ENCODE assay signal across 8 cellular contexts in genomic region chr16:25013751-25014499, GRCh38. TPM values are rescaled to one million over a fixed set of nuclear protein-coding genes. Genes with fewer than 3 reads are reported as not detected.
DNase-seq lines count a peak whose midpoint lies in the region; ATAC-seq and TF ChIP-seq lines count a peak whose summit lies in the region.

No MANE protein-coding gene starts in this region.

- POLR2A ChIA-PET in HEK293 (lab: Yijun Ruan, JAX): interaction anchor here (1.8 kb wide), 1 partner anchor 18 kb away, joined by 13 read pairs; no protein-coding TSS in a partner anchor

- no peak for TF ChIP-seq CTCF in HEK293 (tag by site-specific recombination; IDR thresholded peaks at IDR 0.05)

- H3K36me3 ChIP-seq in HEK293 (ENCODE audit: control insufficient read depth in 2 of 2, insufficient read depth in 1 of 2, low read length in 2 of 2) (peaks cover 0 to 15% of the 10 kb centered on the region in 2 experiments; a peak in 2 of 3 replicates), ectodermal cell (ENCODE audit: control insufficient read depth, insufficient read depth, low read length) (no peaks in the 10 kb centered on the region), neuron (ENCODE audit: insufficient read depth, low read length) (peaks cover 16% of the 10 kb centered on the region)

- H3K27me3 ChIP-seq in ectodermal cell (ENCODE audit: control insufficient read depth, insufficient read depth, low read length, poor library complexity, severe bottlenecking) (no peaks in the 10 kb centered on the region), neuron (ENCODE audit: insufficient read depth, low read length) (no peaks in the 10 kb centered on the region)

- H3K27ac ChIP-seq in HEK293 (ENCODE audit: extremely low read depth, low read depth, low read length): peak overlapping the region; percentile 86
- no peak overlapping the region for H3K27ac ChIP-seq in ectodermal cell (ENCODE audit: insufficient read depth, low read depth, low read length, poor library complexity, severe bottlenecking)

- 59 to 68% methylated on average over 11 to 14 of the region's 14 CpGs for WGBS in ectodermal cell, 2 experiments

- H3K4me3 ChIP-seq in HEK293 (ENCODE audit: low read depth, low read length) (peak overlapping the region; percentile 93), ectodermal cell (ENCODE audit: insufficient read depth, low read depth, low read length) (peak overlapping the region; percentile 92), neuron (ENCODE audit: low read length) (peak overlapping the region; percentile 90)

- H2AFZ ChIP-seq in neuron (ENCODE audit: low read depth, low read length): no peak overlapping the region

- ATAC-seq in GM18520 (IDR thresholded peaks at IDR 0.05; ENCODE audit: unreplicated experiment): peak; percentile 59

- DNase-seq in NCI-H146 (lab: John Stamatoyannopoulos, UW) (peak; percentile 33), SK-N-DZ (ENCODE audit: low spot score) (no peak), occipital lobe (lab: John Stamatoyannopoulos, UW) (no peak), NCI-H446 treated with DMSO at 0.1 percent for 48 hours (lab: John Stamatoyannopoulos, UW) (no peak)

- peaks cover 15% of the 10 kb centered on the region for H3K4me1 ChIP-seq in HEK293 (ENCODE audit: control insufficient read depth, insufficient read depth, low read length)
- H3K4me1 ChIP-seq in ectodermal cell (ENCODE audit: control insufficient read depth, insufficient read depth, low read length): peaks cover 9% of the 10 kb centered on the region
- peaks cover 12% of the 10 kb centered on the region for H3K4me1 ChIP-seq in neuron (ENCODE audit: insufficient read depth, low read length)

- H3K9me3 ChIP-seq in HEK293 (ENCODE audit: control insufficient read depth, insufficient read depth, low read depth, low read length) (no peaks in the 10 kb centered on the region), ectodermal cell (ENCODE audit: control insufficient read depth, low read length) (no peaks in the 10 kb centered on the region), neuron (ENCODE audit: low read length) (peaks cover 4% of the 10 kb centered on the region)

- CTCF ChIA-PET in HEK293 (lab: Yijun Ruan, JAX): no interaction called here

TF ChIP-seq in HEK293, 187 proteins besides CTCF, POLR2A, EP300 and RAD21:
- TF ChIP-seq PRDM6 (tag by site-specific recombination; IDR thresholded peaks at IDR 0.05) (0 out of 2 replicates have a peak, but pooled peaks have one; percentile 8), ZNF664 (tag by site-specific recombination; IDR thresholded peaks at IDR 0.05) (no peak), PRDM1 (tag by site-specific recombination; IDR thresholded peaks at IDR 0.05) (peak; percentile 75)

RNA-seq across cellular contexts. Expression of gene ARHGAP17, which starts 1.2 kb away (rescaled TPM):
- 102 TPM for polyA plus RNA-seq in ectodermal cell (2013, experiment 1 of 4)
- 104 TPM for polyA plus RNA-seq in ectodermal cell (2013, experiment 2 of 4)
- polyA plus RNA-seq in ectodermal cell (2013, experiment 3 of 4): 75.6 TPM
- polyA plus RNA-seq in ectodermal cell (2013, experiment 4 of 4): 79.8 TPM
- 21.4 and 32.6 TPM in 2 replicates for polyA plus RNA-seq in SK-N-DZ (2014; cell fraction: cytosol; rRNA removed)
- 31.4 and 47.1 TPM in 2 replicates for polyA plus RNA-seq in SK-N-DZ (2014; cell fraction: nucleus; rRNA removed)
- 22.3 TPM for total RNA-seq in occipital lobe
